In genomic region chr2:55268907-55269611, GRCh38 we compare ENCODE assay signal across 1 cellular context.
A peak's percentile ranks its signal among the peaks of the same experiment; 100 is the strongest.
TF ChIP-seq lines count a peak whose summit lies in the region.

Gene MTIF2 (minus strand): TSS chr2:55269231. CDS start chr2:55263858, 5,373 bp downstream.

TF ChIP-seq in K562, 482 proteins besides CTCF, POLR2A, EP300 and RAD21 (continued from another document and continues in another):
- TF ChIP-seq HDAC8 (tag; IDR thresholded peaks at IDR 0.05) (no peak), SNAPC5 (CRISPR knock-in tag; IDR thresholded peaks at IDR 0.05) (no peak), ZNF592 (IDR thresholded peaks at IDR 0.05) (no peak), THRB (CRISPR knock-in tag; conservative IDR thresholded peaks at IDR 0.05) (peak; percentile 63; the same call in 1 of the 2 replicates), KLF16 (IDR thresholded peaks at IDR 0.05) (no peak), ZNF717 (CRISPR knock-in tag; IDR thresholded peaks at IDR 0.05) (no peak), ZNF398 (CRISPR knock-in tag; IDR thresholded peaks at IDR 0.05) (no peak), STAT5B (CRISPR knock-in tag; IDR thresholded peaks at IDR 0.05) (no peak), CBX3 (IDR thresholded peaks at IDR 0.05; ENCODE audit: borderline replicate concordance in 1 of 2, low read length in 2 of 2) (peak in 1 of 2 experiments; percentile 90; a peak in 2 of 3 replicates), MEF2A (IDR thresholded peaks at IDR 0.05; ENCODE audit: control insufficient read depth, low read depth, low read length) (0 out of 2 replicates have a peak, but pooled peaks have one; percentile 24), SMAD3 (CRISPR knock-in tag; conservative IDR thresholded peaks at IDR 0.05) (peak; percentile 18; the same call in 1 of the 2 replicates), ELF4 (CRISPR knock-in tag; IDR thresholded peaks at IDR 0.05) (no peak; the same call in 1 of the 2 replicates), CHAMP1 (IDR thresholded peaks at IDR 0.05) (peak; percentile 64), SP2 (IDR thresholded peaks at IDR 0.05; ENCODE audit: extremely low read depth, low read depth, low read length, poor library complexity, severe bottlenecking) (peak; percentile 6), BCOR (IDR thresholded peaks at IDR 0.05) (peak; percentile 76), POLR3G (IDR thresholded peaks at IDR 0.05; ENCODE audit: extremely low read depth, insufficient read length, insufficient replicate concordance) (no peak), HMGXB4 (CRISPR knock-in tag; IDR thresholded peaks at IDR 0.05) (no peak; the same call in 1 of the 2 replicates), LCOR (CRISPR knock-in tag; IDR thresholded peaks at IDR 0.05) (peak; percentile 93), ZNF511 (CRISPR knock-in tag; IDR thresholded peaks at IDR 0.05) (peak; percentile 86), CTCFL (IDR thresholded peaks at IDR 0.05; ENCODE audit: borderline replicate concordance, insufficient read depth, low read depth, low read length, poor library complexity, severe bottlenecking) (no peak), TBP (optimal IDR thresholded peaks at IDR 0.05; ENCODE audit: low read depth, low read length) (peak; percentile 86), BACH1 (tag; IDR thresholded peaks at IDR 0.05) (no peak), ZNF217 (CRISPR knock-in tag; IDR thresholded peaks at IDR 0.05) (no peak), ARNT (IDR thresholded peaks at IDR 0.05) (peak; percentile 44 to 95; a peak in 3 of 4 replicates), ZNF57 (CRISPR knock-in tag; IDR thresholded peaks at IDR 0.05) (no peak), PBX2 (CRISPR knock-in tag; IDR thresholded peaks at IDR 0.05; ENCODE audit: low read depth) (no peak), PBX2 (tag; conservative IDR thresholded peaks at IDR 0.05; ENCODE audit: low read depth) (no peak; the same call in 1 of the 2 replicates), HOMEZ (CRISPR knock-in tag; IDR thresholded peaks at IDR 0.05) (no peak)
